ENCODE assay signal across 23 cellular contexts in genomic region chr12:61513972-61514371, GRCh38.
"Had no signal": no experiment of that assay in that cellular context is flagged by ENCODE, and none has a peak within 500 bp of the region (broad histone marks: within the 10 kb centered on the region; RNA-seq: fewer than 3 reads in every experiment).

No MANE protein-coding gene starts in this region.

- H3K4me3 ChIP-seq: esophagus muscularis mucosa, heart left ventricle, right lobe of liver, testis, transverse colon had no signal

- H3K27me3 ChIP-seq: esophagus muscularis mucosa, foreskin keratinocyte, right lobe of liver, testis, transverse colon had no signal

- H3K36me3 ChIP-seq: esophagus muscularis mucosa, heart left ventricle, right lobe of liver, transverse colon had no signal

- H3K9me3 ChIP-seq: esophagus muscularis mucosa, heart left ventricle, right lobe of liver, testis, transverse colon had no signal

- H3K4me1 ChIP-seq: foreskin keratinocyte, heart left ventricle, right lobe of liver, testis, transverse colon had no signal

- ATAC-seq: activated naive CD4-positive, alpha-beta T cell treated with anti-CD3 and anti-CD28 coated beads, Interleukin-2, amount 50 U/mL, for 72 hours; foreskin keratinocyte; heart left ventricle; left colon; naive thymus-derived CD4-positive, alpha-beta T cell; right lobe of liver had no signal

- DNase-seq: activated CD4-positive, alpha-beta memory T cell treated with anti-CD3 and anti-CD28 coated beads for 36 hours; activated CD4-positive, alpha-beta T cell treated with anti-CD3 and anti-CD28 coated beads, Interleukin-2, amount 10 ng/mL, durations not matched to agents 24 days and 14 days; activated CD4-positive, CD25-positive, alpha-beta regulatory T cell treated with anti-CD3 and anti-CD28 coated beads, Interleukin-2, amount 50 U/mL, for 72 hours; activated CD8-positive, alpha-beta memory T cell treated with anti-CD3 and anti-CD28 coated beads, Interleukin-2, amount 50 U/mL, for 48 hours; activated naive CD4-positive, alpha-beta T cell; activated T-cell treated with anti-CD3 and anti-CD28 coated beads, Interleukin-2, amount 50 U/mL, for 24 hours; dermis blood vessel endothelial cell; effector CD4-positive, alpha-beta T cell; foreskin keratinocyte; heart left ventricle; hypothalamus; immature natural killer cell; kidney; left colon; midbrain; naive thymus-derived CD4-positive, alpha-beta T cell; right lobe of liver; stimulated activated CD4-positive, alpha-beta T cell treated with anti-CD3 and anti-CD28 coated beads, Interleukin-2, amount 100 ng/mL, for 48 hours; stimulated activated naive CD4-positive, alpha-beta T cell treated with Interleukin-2 at 50 U/mL for 16 hours; testis; transverse colon had no signal

- H3K27ac ChIP-seq: esophagus muscularis mucosa, foreskin keratinocyte, heart left ventricle, right lobe of liver, testis, transverse colon had no signal
